1 cellular context compared by ENCODE assay signal in the genomic region with DNA sequence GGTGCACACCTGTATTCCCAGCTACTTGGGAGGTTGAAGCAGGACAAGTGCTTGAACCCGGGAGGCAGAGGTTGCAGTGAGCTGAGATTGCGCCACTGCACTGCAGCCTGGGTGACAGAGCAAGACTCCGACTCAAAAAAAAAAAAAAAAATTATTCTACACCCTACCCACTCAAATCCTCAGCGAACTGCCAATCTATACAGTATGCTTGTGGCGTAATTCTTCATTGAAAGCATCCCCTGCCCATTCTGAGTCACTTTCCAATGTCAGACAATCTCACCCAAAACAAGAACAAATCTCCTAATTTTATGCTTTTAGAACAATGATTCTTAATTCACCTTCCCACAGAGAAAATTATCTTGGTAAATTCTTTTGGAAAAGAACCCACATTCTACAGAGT.
TF ChIP-seq lines count a peak whose summit lies in the region.

No MANE protein-coding gene starts in this region.

TF ChIP-seq in K562, 482 proteins besides CTCF, POLR2A, EP300 and RAD21:
- 0 out of 2 replicates have a peak, but pooled peaks have one; percentile 28 for TF ChIP-seq CEBPB (tag; IDR thresholded peaks at IDR 0.05)
- TF ChIP-seq, protein P1, sequence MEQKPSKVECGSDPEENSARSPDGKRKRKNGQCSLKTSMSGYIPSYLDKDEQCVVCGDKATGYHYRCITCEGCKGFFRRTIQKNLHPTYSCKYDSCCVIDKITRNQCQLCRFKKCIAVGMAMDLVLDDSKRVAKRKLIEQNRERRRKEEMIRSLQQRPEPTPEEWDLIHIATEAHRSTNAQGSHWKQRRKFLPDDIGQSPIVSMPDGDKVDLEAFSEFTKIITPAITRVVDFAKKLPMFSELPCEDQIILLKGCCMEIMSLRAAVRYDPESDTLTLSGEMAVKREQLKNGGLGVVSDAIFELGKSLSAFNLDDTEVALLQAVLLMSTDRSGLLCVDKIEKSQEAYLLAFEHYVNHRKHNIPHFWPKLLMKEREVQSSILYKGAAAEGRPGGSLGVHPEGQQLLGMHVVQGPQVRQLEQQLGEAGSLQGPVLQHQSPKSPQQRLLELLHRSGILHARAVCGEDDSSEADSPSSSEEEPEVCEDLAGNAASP (IDR thresholded peaks at IDR 0.05) = no peak
TF ChIP-seq in K562: peak in this region for 1.
